ENCODE assay signal across 9 cellular contexts in genomic region chr1:70034403-70034802, GRCh38.
A peak's percentile ranks its signal among the peaks of the same experiment; 100 is the strongest.
DNase-seq lines count a peak whose midpoint lies in the region; FAIRE-seq and TF ChIP-seq lines count a peak whose summit lies in the region.
"Had no signal": no experiment of that assay in that cellular context is flagged by ENCODE, and none has a peak within 500 bp of the region (broad histone marks: within the 10 kb centered on the region; RNA-seq: fewer than 3 reads in every experiment).

No MANE protein-coding gene starts in this region.

- H3K27me3 Mint-ChIP-seq in neural crest cell (ENCODE audit: low read depth): no peaks in the 10 kb centered on the region
- H3K27me3 Mint-ChIP-seq: activated naive CD4-positive, alpha-beta T cell treated with anti-CD3 and anti-CD28 coated beads, Interleukin-2, amount 50 U/mL, for 24 hours had no signal

- H4K20me1 ChIP-seq in MM.1S (ENCODE audit: insufficient read depth, low read length): no peaks in the 10 kb centered on the region

- no peak overlapping the region for H3K4me3 ChIP-seq in H7 (ENCODE audit: insufficient read depth, low read depth, low read length)
- H3K4me3 ChIP-seq in MM.1S (ENCODE audit: low read length): no peak overlapping the region
- no peak overlapping the region for H3K4me3 ChIP-seq in small intestine (ENCODE audit: low read depth in 1 of 2, low read length in 2 of 2)

- H3K9ac ChIP-seq in MM.1S (ENCODE audit: low read length): no peak overlapping the region

- DNase-seq in H7 (peak; percentile 29), NCI-H2227 (lab: John Stamatoyannopoulos, UW; ENCODE audit: unreplicated experiment) (peak; percentile 37), astrocyte of the hippocampus (ENCODE audit: low read depth, low spot score) (peak; percentile 64), neural crest cell (ENCODE audit: low read depth, low spot score) (no peak), MM.1S (no peak), 8988T (no peak), small intestine (no peak)
- DNase-seq in effector CD8-positive, alpha-beta T cell (lab: John Stamatoyannopoulos, UW): no peak

- no peaks in the 10 kb centered on the region for H3K9me2 ChIP-seq in MM.1S (replicated peaks; ENCODE audit: insufficient read depth, low read length)

- 36 to 55% (median 40%) methylated on average over 3 of the region's 3 CpGs for WGBS in small intestine, 3 donors

- TF ChIP-seq CTCF in neural crest cell (conservative IDR thresholded peaks at IDR 0.05) (peak; percentile 30), MM.1S (IDR thresholded peaks at IDR 0.05; ENCODE audit: low read length) (no peak)

- H3K27me3 ChIP-seq in H7 (ENCODE audit: control insufficient read depth, insufficient read depth, low read length) (no peaks in the 10 kb centered on the region), MM.1S (replicated peaks; ENCODE audit: insufficient read depth, low read length) (no peaks in the 10 kb centered on the region), small intestine (ENCODE audit: control insufficient read depth in 2 of 2, insufficient read depth in 2 of 2, low read length in 2 of 2) (no peaks in the 10 kb centered on the region)

- H3K79me2 ChIP-seq in MM.1S (ENCODE audit: low read length): no peaks in the 10 kb centered on the region

- H3K27ac Mint-ChIP-seq in neural crest cell (ENCODE audit: unreplicated experiment): no peak overlapping the region
- H3K27ac Mint-ChIP-seq: activated naive CD4-positive, alpha-beta T cell treated with anti-CD3 and anti-CD28 coated beads, Interleukin-2, amount 50 U/mL, for 24 hours had no signal

- H3K36me3 ChIP-seq in H7 (replicated peaks; ENCODE audit: control insufficient read depth, insufficient read depth, low read length): no peaks in the 10 kb centered on the region
- H3K36me3 ChIP-seq in MM.1S (replicated peaks; ENCODE audit: insufficient read depth, low read length): no peaks in the 10 kb centered on the region
- no peaks in the 10 kb centered on the region for H3K36me3 ChIP-seq in small intestine (ENCODE audit: control insufficient read depth in 2 of 2, insufficient read depth in 2 of 2, low read length in 2 of 2)

- FAIRE-seq in small intestine (lab: Jason Lieb, UNC): no peak

- no peaks in the 10 kb centered on the region for H3K4me1 ChIP-seq in MM.1S (ENCODE audit: low read length)
- H3K4me1 ChIP-seq in small intestine (ENCODE audit: control insufficient read depth in 2 of 2, insufficient read depth in 1 of 2, low read depth in 1 of 2, low read length in 1 of 2): no peaks in the 10 kb centered on the region

- H3K27ac ChIP-seq in MM.1S (ENCODE audit: low read length) (no peak overlapping the region), small intestine (ENCODE audit: low read depth in 1 of 2, low read length in 1 of 2) (no peak overlapping the region)

- H3K9me3 ChIP-seq in MM.1S (replicated peaks; ENCODE audit: insufficient read depth, low read length): no peaks in the 10 kb centered on the region
- no peaks in the 10 kb centered on the region for H3K9me3 ChIP-seq in small intestine (ENCODE audit: control insufficient read depth, low read depth)

- peaks cover 4% of the 10 kb centered on the region for H3K36me3 Mint-ChIP-seq in neural crest cell (ENCODE audit: low read depth)
- H3K36me3 Mint-ChIP-seq: activated naive CD4-positive, alpha-beta T cell treated with anti-CD3 and anti-CD28 coated beads, Interleukin-2, amount 50 U/mL, for 24 hours had no signal

- peaks cover 3% of the 10 kb centered on the region for H3K9me3 Mint-ChIP-seq in neural crest cell
- H3K9me3 Mint-ChIP-seq: activated naive CD4-positive, alpha-beta T cell treated with anti-CD3 and anti-CD28 coated beads, Interleukin-2, amount 50 U/mL, for 24 hours had no signal

- no peak overlapping the region for H3K4me2 ChIP-seq in MM.1S (ENCODE audit: low read depth, low read length)

- peaks cover 4% of the 10 kb centered on the region for H3K4me1 Mint-ChIP-seq in neural crest cell
- H3K4me1 Mint-ChIP-seq: activated naive CD4-positive, alpha-beta T cell treated with anti-CD3 and anti-CD28 coated beads, Interleukin-2, amount 50 U/mL, for 24 hours had no signal

- no peak overlapping the region for H3K4me3 Mint-ChIP-seq in neural crest cell
- H3K4me3 Mint-ChIP-seq: activated naive CD4-positive, alpha-beta T cell treated with anti-CD3 and anti-CD28 coated beads, Interleukin-2, amount 50 U/mL, for 24 hours had no signal

- no peak overlapping the region for H2AFZ ChIP-seq in MM.1S (ENCODE audit: low read length)

- H3F3A ChIP-seq in MM.1S (ENCODE audit: insufficient read depth, low read length): no peaks in the 10 kb centered on the region

Comparison
In these comparisons a context has a peak if more than half of its experiments do, and no peak if none do; other contexts are left out.
1. DNase-seq: peak in H7 (single experiment), NCI-H2227 (single experiment) and astrocyte of the hippocampus (single experiment); none in neural crest cell (single experiment), MM.1S (single experiment), 8988T (single experiment), small intestine (single experiment) and effector CD8-positive, alpha-beta T cell (single experiment).